ENCODE assay signal across 1 cellular context in the genomic region with DNA sequence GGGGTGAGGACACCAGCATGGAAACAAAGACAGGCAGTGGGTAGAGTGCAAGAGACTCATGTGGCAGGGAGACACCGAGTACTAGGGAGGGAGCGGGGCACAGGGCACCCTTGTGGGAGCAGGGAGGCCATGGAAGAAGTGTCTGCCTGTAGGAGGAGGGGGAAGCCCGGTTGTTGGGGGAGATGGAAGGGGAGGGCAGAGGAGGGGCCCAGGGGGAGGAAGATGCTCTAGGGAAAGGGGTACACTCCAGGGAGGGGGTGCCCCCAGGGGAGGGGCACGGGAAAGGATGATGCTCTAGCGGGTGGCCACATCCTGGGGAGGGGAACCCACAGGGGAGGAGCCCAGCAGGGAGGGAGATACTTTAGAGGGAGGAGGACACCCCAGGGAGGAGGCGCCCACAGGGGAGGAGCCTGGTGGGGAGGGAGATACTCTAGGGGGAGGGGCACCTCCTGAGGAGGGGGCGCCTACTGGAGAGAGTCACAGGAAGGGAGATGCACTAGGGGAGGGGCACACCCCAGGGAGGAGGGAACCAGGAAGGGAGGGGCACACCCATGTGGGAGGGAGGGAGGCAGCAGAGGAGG.
TF ChIP-seq lines count a peak whose summit lies in the region.

No MANE protein-coding gene starts in this region.

TF ChIP-seq in GM12878, 131 proteins besides CTCF, POLR2A, EP300 and RAD21:
- TF ChIP-seq ATF2 (IDR thresholded peaks at IDR 0.05; ENCODE audit: low read length) (no peak), PML (IDR thresholded peaks at IDR 0.05; ENCODE audit: low read length) (no peak), JUNB (IDR thresholded peaks at IDR 0.05) (no peak), CBX3 (IDR thresholded peaks at IDR 0.05; ENCODE audit: borderline replicate concordance, low read depth) (no peak), IKZF1 (conservative IDR thresholded peaks at IDR 0.05) (no peak), RBBP5 (conservative IDR thresholded peaks at IDR 0.05) (no peak), TCF12 (IDR thresholded peaks at IDR 0.05; ENCODE audit: low read depth, low read length) (no peak)
- TF ChIP-seq, protein P1, sequence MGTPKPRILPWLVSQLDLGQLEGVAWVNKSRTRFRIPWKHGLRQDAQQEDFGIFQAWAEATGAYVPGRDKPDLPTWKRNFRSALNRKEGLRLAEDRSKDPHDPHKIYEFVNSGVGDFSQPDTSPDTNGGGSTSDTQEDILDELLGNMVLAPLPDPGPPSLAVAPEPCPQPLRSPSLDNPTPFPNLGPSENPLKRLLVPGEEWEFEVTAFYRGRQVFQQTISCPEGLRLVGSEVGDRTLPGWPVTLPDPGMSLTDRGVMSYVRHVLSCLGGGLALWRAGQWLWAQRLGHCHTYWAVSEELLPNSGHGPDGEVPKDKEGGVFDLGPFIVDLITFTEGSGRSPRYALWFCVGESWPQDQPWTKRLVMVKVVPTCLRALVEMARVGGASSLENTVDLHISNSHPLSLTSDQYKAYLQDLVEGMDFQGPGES (IDR thresholded peaks at IDR 0.05): no peak
- TF ChIP-seq, protein P2, sequence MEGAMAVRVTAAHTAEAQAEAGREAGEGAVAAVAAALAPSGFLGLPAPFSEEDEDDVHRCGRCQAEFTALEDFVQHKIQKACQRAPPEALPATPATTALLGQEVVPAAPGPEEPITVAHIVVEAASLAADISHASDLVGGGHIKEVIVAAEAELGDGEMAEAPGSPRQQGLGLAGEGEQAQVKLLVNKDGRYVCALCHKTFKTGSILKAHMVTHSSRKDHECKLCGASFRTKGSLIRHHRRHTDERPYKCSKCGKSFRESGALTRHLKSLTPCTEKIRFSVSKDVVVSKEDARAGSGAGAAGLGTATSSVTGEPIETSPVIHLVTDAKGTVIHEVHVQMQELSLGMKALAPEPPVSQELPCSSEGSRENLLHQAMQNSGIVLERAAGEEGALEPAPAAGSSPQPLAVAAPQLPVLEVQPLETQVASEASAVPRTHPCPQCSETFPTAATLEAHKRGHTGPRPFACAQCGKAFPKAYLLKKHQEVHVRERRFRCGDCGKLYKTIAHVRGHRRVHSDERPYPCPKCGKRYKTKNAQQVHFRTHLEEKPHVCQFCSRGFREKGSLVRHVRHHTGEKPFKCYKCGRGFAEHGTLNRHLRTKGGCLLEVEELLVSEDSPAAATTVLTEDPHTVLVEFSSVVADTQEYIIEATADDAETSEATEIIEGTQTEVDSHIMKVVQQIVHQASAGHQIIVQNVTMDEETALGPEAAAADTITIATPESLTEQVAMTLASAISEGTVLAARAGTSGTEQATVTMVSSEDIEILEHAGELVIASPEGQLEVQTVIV (IDR thresholded peaks at IDR 0.05; ENCODE audit: borderline replicate concordance, partially characterized antibody): no peak
